12 cellular contexts compared by ENCODE assay signal in the genomic region with DNA sequence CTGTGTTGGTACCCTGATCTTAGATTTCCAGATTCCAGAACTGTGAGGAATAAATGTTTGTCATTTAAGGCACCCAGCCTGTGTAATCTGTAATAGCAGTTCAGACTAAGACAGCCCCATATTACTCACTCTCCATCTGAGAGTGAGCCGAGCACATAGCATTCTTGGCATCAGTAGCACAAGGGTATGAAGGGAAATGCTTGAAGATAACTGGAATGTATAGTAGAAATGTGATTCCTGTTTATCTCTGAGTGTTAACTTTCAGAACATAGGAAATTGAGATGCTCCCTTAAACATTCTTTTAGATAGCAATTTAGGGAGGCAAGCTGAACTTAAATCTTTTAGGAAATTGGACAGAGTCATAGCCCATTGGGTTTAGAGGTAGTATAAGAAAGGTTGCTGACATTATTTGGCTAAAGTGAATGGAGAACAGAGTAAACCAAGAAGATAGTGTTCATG.
A peak's percentile ranks its signal among the peaks of the same experiment; 100 is the strongest.
DNase-seq lines count a peak whose midpoint lies in the region; ATAC-seq and TF ChIP-seq lines count a peak whose summit lies in the region.
"Had no signal": no experiment of that assay in that cellular context is flagged by ENCODE, and none has a peak within 500 bp of the region (broad histone marks: within the 10 kb centered on the region; RNA-seq: fewer than 3 reads in every experiment).

No MANE protein-coding gene starts in this region.

- POLR2A ChIA-PET in WTC11 (lab: Charles Lee) = no interaction called here

- H3K9me3 Mint-ChIP-seq in HFFc6 = no peaks in the 10 kb centered on the region
- H3K9me3 Mint-ChIP-seq in WTC11 = no peaks in the 10 kb centered on the region
- H3K9me3 Mint-ChIP-seq: neural crest cell; stimulated activated naive B cell treated with anti-CD40 and anti-IgM and Interleukin-4, amounts not matched to agents 10 μg/mL and 1 μg/mL and 100 μg/mL, for 72 hours had no signal

- CTCF ChIA-PET in WTC11 (lab: Charles Lee) = no interaction called here

- peaks cover 56% of the 10 kb centered on the region for H3K4me1 Mint-ChIP-seq in HFFc6 (ENCODE audit: low read depth)
- peaks cover 39% of the 10 kb centered on the region for H3K4me1 Mint-ChIP-seq in WTC11

- H3K27ac Mint-ChIP-seq in HFFc6 (peak overlapping the region; percentile 71), WTC11 (0 out of 2 replicates have a peak overlapping the region, but pooled peaks have one; percentile 48)
- H3K27ac Mint-ChIP-seq: stimulated activated naive B cell treated with anti-CD40 and anti-IgM and Interleukin-4, amounts not matched to agents 10 μg/mL and 1 μg/mL and 100 μg/mL, for 72 hours had no signal

- peaks cover 11% of the 10 kb centered on the region for H3K36me3 Mint-ChIP-seq in HFFc6 (ENCODE audit: low read depth)
- H3K36me3 Mint-ChIP-seq in WTC11 = no peaks in the 10 kb centered on the region

- no peak overlapping the region for H3K4me3 ChIP-seq in foreskin fibroblast (ENCODE audit: low read depth in 1 of 2, low read length in 2 of 2)

- DNase-seq in HFFc6 = peak; percentile 82
- no peak for DNase-seq in WTC11 (ENCODE audit: low spot score)
- peak; percentile 86 to 91 for DNase-seq in foreskin fibroblast
- DNase-seq in stromal cell of bone marrow (ENCODE audit: low read depth) = peak; percentile 58
- no peak for DNase-seq in DMS79 treated with DMSO at 0.1 percent for 48 hours (lab: John Stamatoyannopoulos, UW)
- no peak for DNase-seq in effector CD8-positive, alpha-beta T cell (lab: John Stamatoyannopoulos, UW)
- DNase-seq: NCI-H1417; stimulated activated CD4-positive, alpha-beta T cell treated with anti-CD3 and anti-CD28 coated beads, Interleukin-1b, Interleukin-23, amount 100 ng/mL, for 48 hours; stimulated activated naive B cell treated with anti-CD40 and anti-IgM and Interleukin-4, amounts not matched to agents 10 μg/mL and 1 μg/mL and 100 μg/mL, for 72 hours; T-helper 2 cell had no signal

- ATAC-seq in WTC11 (no peak), HG02571 (IDR thresholded peaks at IDR 0.05; ENCODE audit: unreplicated experiment) (no peak)
- ATAC-seq: stimulated activated naive B cell treated with anti-CD40 and anti-IgM and Interleukin-4, amounts not matched to agents 10 μg/mL and 1 μg/mL and 100 μg/mL, for 72 hours had no signal

- H3K27me3 Mint-ChIP-seq in HFFc6 (ENCODE audit: insufficient read depth) (peaks cover 1% of the 10 kb centered on the region; the same call in 1 of the 2 replicates), WTC11 (ENCODE audit: low read depth) (no peaks in the 10 kb centered on the region)
- H3K27me3 Mint-ChIP-seq: stimulated activated naive B cell treated with anti-CD40 and anti-IgM and Interleukin-4, amounts not matched to agents 10 μg/mL and 1 μg/mL and 100 μg/mL, for 72 hours had no signal

- H3K4me3 Mint-ChIP-seq in HFFc6 (peak overlapping the region; percentile 50), WTC11 (no peak overlapping the region)
- H3K4me3 Mint-ChIP-seq: neural crest cell; stimulated activated naive B cell treated with anti-CD40 and anti-IgM and Interleukin-4, amounts not matched to agents 10 μg/mL and 1 μg/mL and 100 μg/mL, for 72 hours had no signal

- TF ChIP-seq CTCF in HFFc6 (IDR thresholded peaks at IDR 0.05) (no peak), WTC11 (IDR thresholded peaks at IDR 0.05) (no peak), foreskin fibroblast (IDR thresholded peaks at IDR 0.05; ENCODE audit: low read depth, low read length) (no peak)

TF ChIP-seq in WTC11, 78 proteins besides CTCF, POLR2A, EP300 and RAD21:
- TF ChIP-seq CREB1 (CRISPR knock-in tag; IDR thresholded peaks at IDR 0.05) = no peak
- no peak for TF ChIP-seq MXD4 (CRISPR knock-in tag; IDR thresholded peaks at IDR 0.05; ENCODE audit: borderline replicate concordance)
- no peak for TF ChIP-seq CREM (CRISPR knock-in tag; IDR thresholded peaks at IDR 0.05)
- no peak for TF ChIP-seq SOX15 (CRISPR knock-in tag; IDR thresholded peaks at IDR 0.05)
- TF ChIP-seq, protein P1, sequence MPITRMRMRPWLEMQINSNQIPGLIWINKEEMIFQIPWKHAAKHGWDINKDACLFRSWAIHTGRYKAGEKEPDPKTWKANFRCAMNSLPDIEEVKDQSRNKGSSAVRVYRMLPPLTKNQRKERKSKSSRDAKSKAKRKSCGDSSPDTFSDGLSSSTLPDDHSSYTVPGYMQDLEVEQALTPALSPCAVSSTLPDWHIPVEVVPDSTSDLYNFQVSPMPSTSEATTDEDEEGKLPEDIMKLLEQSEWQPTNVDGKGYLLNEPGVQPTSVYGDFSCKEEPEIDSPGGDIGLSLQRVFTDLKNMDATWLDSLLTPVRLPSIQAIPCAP (CRISPR knock-in tag; IDR thresholded peaks at IDR 0.05) = no peak

Comparison
In these comparisons a context has a peak if more than half of its experiments do, and no peak if none do; other contexts are left out.
1. DNase-seq: peak in HFFc6 (single experiment), foreskin fibroblast (2 of 2) and stromal cell of bone marrow (single experiment); none in WTC11 (single experiment), DMS79 treated with DMSO at 0.1 percent for 48 hours (single experiment) and effector CD8-positive, alpha-beta T cell (single experiment).